ENCODE assay signal across 16 cellular contexts in genomic region chr4:48796191-48796926, GRCh38. TPM values are rescaled to one million over a fixed set of nuclear protein-coding genes. Genes with fewer than 3 reads are reported as not detected.
A peak's percentile ranks its signal among the peaks of the same experiment; 100 is the strongest.
DNase-seq lines count a peak whose midpoint lies in the region; ATAC-seq and TF ChIP-seq lines count a peak whose summit lies in the region.
"Had no signal": no experiment of that assay in that cellular context is flagged by ENCODE, and none has a peak within 500 bp of the region (broad histone marks: within the 10 kb centered on the region; RNA-seq: fewer than 3 reads in every experiment).

No MANE protein-coding gene starts in this region.

- no peak overlapping the region for H4K8ac ChIP-seq in mesendoderm (ENCODE audit: low read depth, low read length)

- WGBS in mesendoderm (ENCODE audit: extremely low coverage, insufficient coverage, low lambda C conversion rate): no CpG with 5 or more reads among the region's 2 CpGs

- no peaks in the 10 kb centered on the region for H3K27me3 ChIP-seq in HAP-1 (ENCODE audit: low read depth)
- H3K27me3 ChIP-seq in ascending aorta: no peaks in the 10 kb centered on the region
- no peaks in the 10 kb centered on the region for H3K27me3 ChIP-seq in mesendoderm (ENCODE audit: insufficient read depth, low read length, poor library complexity)
- no peaks in the 10 kb centered on the region for H3K27me3 ChIP-seq in thoracic aorta (replicated peaks; ENCODE audit: insufficient read depth)
- H3K27me3 ChIP-seq: BE2C had no signal

- H3K36me3 Mint-ChIP-seq in activated CD4-positive, alpha-beta memory T cell treated with anti-CD3 and anti-CD28 coated beads for 36 hours: no peaks in the 10 kb centered on the region
- H3K36me3 Mint-ChIP-seq: CD4-positive, alpha-beta memory T cell had no signal

- POLR2A ChIA-PET in activated CD4-positive, alpha-beta memory T cell treated with anti-CD3 and anti-CD28 coated beads for 36 hours (lab: Charles Lee): no interaction called here

- H3K9ac ChIP-seq in mesendoderm (ENCODE audit: low read length): no peak overlapping the region
- H3K9ac ChIP-seq: GM23248 had no signal

- in situ Hi-C loops in HAP-1 (cut with MboI; ENCODE audit: low sequenced_read_pairs): no loop called here

- no peak overlapping the region for H2BK5ac ChIP-seq in mesendoderm (ENCODE audit: low read length)

- H3K27me3 Mint-ChIP-seq in activated CD4-positive, alpha-beta memory T cell treated with anti-CD3 and anti-CD28 coated beads for 36 hours: peaks cover 2% of the 10 kb centered on the region

- H2BK15ac ChIP-seq in mesendoderm (replicated peaks; ENCODE audit: low read depth): no peak overlapping the region

- H3K27ac ChIP-seq in ascending aorta (peak overlapping the region; percentile 15 to 62), mesendoderm (ENCODE audit: low read depth, low read length) (no peak overlapping the region), thoracic aorta (peak overlapping the region; percentile 11 to 46)
- H3K27ac ChIP-seq: A549, C4-2B, GM23248 had no signal

- intact Hi-C loops in ascending aorta (cut with DNase I): loop anchor here (10.0 kb wide), 1 partner anchor 452 kb away; the partner anchor contains the start of gene SLAIN2
- intact Hi-C loops in activated CD4-positive, alpha-beta memory T cell treated with anti-CD3 and anti-CD28 coated beads for 36 hours (cut with micrococcal nuclease): no loop called here

- peaks cover 19% of the 10 kb centered on the region for H3K4me1 ChIP-seq in HAP-1
- peaks cover 2 to 49% of the 10 kb centered on the region in 2 donors for H3K4me1 ChIP-seq in ascending aorta
- peaks cover 2% of the 10 kb centered on the region for H3K4me1 ChIP-seq in mesendoderm (ENCODE audit: control insufficient read depth, low read depth, low read length)
- peaks cover 12 to 48% of the 10 kb centered on the region in 2 donors for H3K4me1 ChIP-seq in thoracic aorta (ENCODE audit: control insufficient read depth in 1 of 2, low read depth in 2 of 2)
- H3K4me1 ChIP-seq: A549, BE2C had no signal

- TF ChIP-seq CTCF in ascending aorta (IDR thresholded peaks at IDR 0.05) (no peak), thoracic aorta (IDR thresholded peaks at IDR 0.05) (no peak)

- H3K9me3 Mint-ChIP-seq in activated CD4-positive, alpha-beta memory T cell treated with anti-CD3 and anti-CD28 coated beads for 36 hours: no peaks in the 10 kb centered on the region
- H3K9me3 Mint-ChIP-seq: CD4-positive, alpha-beta memory T cell had no signal

- no peak overlapping the region for H2AK5ac ChIP-seq in mesendoderm (ENCODE audit: low read length)

- H4K5ac ChIP-seq in mesendoderm (ENCODE audit: low read length): no peak overlapping the region

- no peak overlapping the region for H3K4me2 ChIP-seq in mesendoderm (ENCODE audit: low read length)
- H3K4me2 ChIP-seq: A549 had no signal

- H3K4me1 Mint-ChIP-seq in activated CD4-positive, alpha-beta memory T cell treated with anti-CD3 and anti-CD28 coated beads for 36 hours (ENCODE audit: low read depth): peaks cover 11% of the 10 kb centered on the region

- no peaks in the 10 kb centered on the region for H3K79me1 ChIP-seq in mesendoderm (ENCODE audit: low read length)

- no peaks in the 10 kb centered on the region for H3K36me3 ChIP-seq in HAP-1 (replicated peaks)
- no peaks in the 10 kb centered on the region for H3K36me3 ChIP-seq in ascending aorta
- H3K36me3 ChIP-seq in mesendoderm (ENCODE audit: control insufficient read depth, insufficient read depth, low read length): no peaks in the 10 kb centered on the region
- H3K36me3 ChIP-seq in thoracic aorta: no peaks in the 10 kb centered on the region
- H3K36me3 ChIP-seq: BE2C had no signal

- H3K4ac ChIP-seq in mesendoderm (ENCODE audit: low read depth, low read length): no peak overlapping the region

- no peak overlapping the region for H3K18ac ChIP-seq in mesendoderm (ENCODE audit: low read length)

- no peak overlapping the region for H3K23ac ChIP-seq in mesendoderm (ENCODE audit: low read length)

- no peak overlapping the region for H2BK120ac ChIP-seq in mesendoderm (ENCODE audit: low read depth, low read length)

- DNase-seq in HAP-1 (ENCODE audit: low spot score in 2 of 2) (peak; percentile 39 to 82), ascending aorta (ENCODE audit: low spot score in 2 of 2) (no peak), mesendoderm (peak; percentile 57), thoracic aorta (ENCODE audit: low spot score) (no peak), SK-N-DZ (ENCODE audit: low spot score) (no peak)
- no peak for DNase-seq in activated CD4-positive, alpha-beta memory T cell treated with anti-CD3 and anti-CD28 coated beads for 36 hours
- DNase-seq: BE2C; CD4-positive, alpha-beta memory T cell; DMS79 treated with DMSO at 0.1 percent for 48 hours; EL; GM23248; H7 had no signal

- H3K56ac ChIP-seq in mesendoderm (ENCODE audit: low read length): no peak overlapping the region

- H3K4me3 Mint-ChIP-seq in activated CD4-positive, alpha-beta memory T cell treated with anti-CD3 and anti-CD28 coated beads for 36 hours: no peak overlapping the region
- H3K4me3 Mint-ChIP-seq: CD4-positive, alpha-beta memory T cell had no signal

- no peaks in the 10 kb centered on the region for H3K9me3 ChIP-seq in HAP-1
- H3K9me3 ChIP-seq in ascending aorta: no peaks in the 10 kb centered on the region
- no peaks in the 10 kb centered on the region for H3K9me3 ChIP-seq in thoracic aorta
- H3K9me3 ChIP-seq: A549, BE2C had no signal

- CTCF ChIA-PET in activated CD4-positive, alpha-beta memory T cell treated with anti-CD3 and anti-CD28 coated beads for 36 hours (lab: Charles Lee): no interaction called here

- H3K4me3 ChIP-seq in HAP-1: no peak overlapping the region
- H3K4me3 ChIP-seq in ascending aorta: no peak overlapping the region
- no peak overlapping the region for H3K4me3 ChIP-seq in mesendoderm (ENCODE audit: low read length)
- H3K4me3 ChIP-seq in thoracic aorta: no peak overlapping the region
- H3K4me3 ChIP-seq: A549, GM23248 had no signal

- no peaks in the 10 kb centered on the region for H3K79me2 ChIP-seq in mesendoderm (ENCODE audit: control insufficient read depth, insufficient read depth, low read length)

- H3K27ac Mint-ChIP-seq in activated CD4-positive, alpha-beta memory T cell treated with anti-CD3 and anti-CD28 coated beads for 36 hours: no peak overlapping the region
- H3K27ac Mint-ChIP-seq: CD4-positive, alpha-beta memory T cell had no signal

- ATAC-seq in thoracic aorta (ENCODE audit: insufficient number of reproducible peaks, low FRiP score, low read depth) (no peak), GM18520 (IDR thresholded peaks at IDR 0.05; ENCODE audit: unreplicated experiment) (no peak)
- ATAC-seq: A549, HepG2 had no signal

RNA-seq across cellular contexts. Expression of gene FRYL, which starts 16.3 kb away (rescaled TPM):
- total RNA-seq in ascending aorta: 40.6 TPM
- 8.4 TPM for polyA plus RNA-seq in mesendoderm (2013, experiment 1 of 2)
- polyA plus RNA-seq in mesendoderm (2013, experiment 2 of 2): 7.8 TPM
- 100 to 1,000 TPM; 108 to 155 TPM for total RNA-seq in thoracic aorta
- polyA plus RNA-seq in SK-N-DZ (2014; cell fraction: cytosol; rRNA removed): 17.2 and 17.8 TPM in 2 replicates
- 29.4 and 30.4 TPM in 2 replicates for polyA plus RNA-seq in SK-N-DZ (2014; cell fraction: nucleus; rRNA removed)
- total RNA-seq in activated CD4-positive, alpha-beta memory T cell treated with anti-CD3 and anti-CD28 coated beads for 36 hours: 10 to 100 TPM; 59.1 to 67.3 TPM

RNA-seq across cellular contexts. Expression of gene OCIAD1, which starts 34.5 kb away (rescaled TPM):
- total RNA-seq in ascending aorta (146 TPM), thoracic aorta (100 to 1,000 TPM in 1 of 2 donors, 10 to 100 TPM in 1; 81.2 to 120 TPM)
- polyA plus RNA-seq in mesendoderm (2013, experiment 1 of 2): 192 TPM
- polyA plus RNA-seq in mesendoderm (2013, experiment 2 of 2): 194 TPM
- polyA plus RNA-seq in SK-N-DZ (2014; cell fraction: cytosol; rRNA removed): 201 and 209 TPM in 2 replicates
- polyA plus RNA-seq in SK-N-DZ (2014; cell fraction: nucleus; rRNA removed): 129 and 156 TPM in 2 replicates
- total RNA-seq in activated CD4-positive, alpha-beta memory T cell treated with anti-CD3 and anti-CD28 coated beads for 36 hours: 100 to 1,000 TPM; 100 to 107 TPM

Comparison
In these comparisons a context has a peak if more than half of its experiments do, and no peak if none do; other contexts are left out.
1. DNase-seq: peak in HAP-1 (2 of 2) and mesendoderm (single experiment); none in ascending aorta (0 of 2), thoracic aorta (single experiment), SK-N-DZ (single experiment) and activated CD4-positive, alpha-beta memory T cell treated with anti-CD3 and anti-CD28 coated beads for 36 hours (single experiment).